In genomic region chrX:41332408-41332987, GRCh38 we compare ENCODE assay signal across 8 cellular contexts. TPM values are rescaled to one million over a fixed set of nuclear protein-coding genes. Genes with fewer than 3 reads are reported as not detected.
DNase-seq lines count a peak whose midpoint lies in the region; ATAC-seq, FAIRE-seq and TF ChIP-seq lines count a peak whose summit lies in the region.

No MANE protein-coding gene starts in this region.

- peak; percentile 14 for ATAC-seq in HG02943 (IDR thresholded peaks at IDR 0.05; ENCODE audit: low read depth, unreplicated experiment)
- ATAC-seq in effector memory CD8-positive, alpha-beta T cell (replicated peaks): peak; percentile 8

- peaks cover 18% of the 10 kb centered on the region; the same call in 1 of the 2 replicates for H3K4me1 ChIP-seq in SJSA1 (replicated peaks)
- peaks cover 18% of the 10 kb centered on the region in 2 donors for H3K4me1 ChIP-seq in mucosa of rectum (ENCODE audit: control insufficient read depth in 2 of 2, insufficient read depth in 2 of 2, low read length in 2 of 2)

- DNase-seq in A172 (ENCODE audit: low spot score): peak; percentile 35
- DNase-seq in GM12891 (ENCODE audit: insufficient read length, low spot score): no peak
- DNase-seq in SJSA1 (ENCODE audit: low read depth in 1 of 2, low spot score in 2 of 2): no peak
- no peak for DNase-seq in effector memory CD8-positive, alpha-beta T cell
- DNase-seq in DMS153 (lab: John Stamatoyannopoulos, UW): no peak
- DNase-seq in OCI-M2 (lab: John Stamatoyannopoulos, UW; ENCODE audit: unreplicated experiment): no peak

- H3K9ac ChIP-seq in mucosa of rectum (ENCODE audit: low read depth in 1 of 2, low read length in 2 of 2): peak overlapping the region; percentile 79 to 100

- peaks cover 25% of the 10 kb centered on the region for H3K36me3 ChIP-seq in SJSA1
- no peaks in the 10 kb centered on the region for H3K36me3 ChIP-seq in mucosa of rectum (ENCODE audit: control insufficient read depth in 2 of 2, insufficient read depth in 2 of 2, low read length in 2 of 2)

- H3K36me3 Mint-ChIP-seq in effector memory CD8-positive, alpha-beta T cell (ENCODE audit: insufficient read depth): peaks cover 55% of the 10 kb centered on the region

- H3K27ac ChIP-seq in SJSA1 (peak overlapping the region; percentile 99), mucosa of rectum (ENCODE audit: low read depth in 2 of 2, low read length in 2 of 2) (peak overlapping the region; percentile 99 to 100)

- H3K27me3 Mint-ChIP-seq in effector memory CD8-positive, alpha-beta T cell: no peaks in the 10 kb centered on the region

- H3K9me3 ChIP-seq in SJSA1 (replicated peaks) (no peaks in the 10 kb centered on the region), mucosa of rectum (ENCODE audit: control insufficient read depth in 2 of 2, low read length in 2 of 2) (no peaks in the 10 kb centered on the region)

- no peaks in the 10 kb centered on the region for H3K27me3 ChIP-seq in SJSA1 (replicated peaks)
- H3K27me3 ChIP-seq in mucosa of rectum (ENCODE audit: control insufficient read depth in 2 of 2, insufficient read depth in 2 of 2, low read length in 2 of 2): peaks cover 0 to under 1% of the 10 kb centered on the region in 2 donors

- FAIRE-seq in GM12891 (lab: Jason Lieb, UNC): no peak

- H3K4me1 Mint-ChIP-seq in effector memory CD8-positive, alpha-beta T cell (ENCODE audit: low read depth in 2 of 2): peaks cover 11 to 19% of the 10 kb centered on the region in 2 donors

- peak overlapping the region; percentile 95 to 100 for H3K4me3 Mint-ChIP-seq in effector memory CD8-positive, alpha-beta T cell

- H3K27ac Mint-ChIP-seq in effector memory CD8-positive, alpha-beta T cell: peak overlapping the region; percentile 100

- H3K9me3 Mint-ChIP-seq in effector memory CD8-positive, alpha-beta T cell: no peaks in the 10 kb centered on the region

- peak; percentile 15; the same call in 1 of the 2 replicates for TF ChIP-seq POLR2A in GM12891 (IDR thresholded peaks at IDR 0.05; ENCODE audit: low read depth, low read length)

- peak overlapping the region; percentile 94 for H3K4me3 ChIP-seq in SJSA1
- H3K4me3 ChIP-seq in mucosa of rectum (ENCODE audit: low read length in 2 of 2): peak overlapping the region; percentile 94 to 95

TF ChIP-seq in GM12891, 5 proteins besides CTCF, POLR2A, EP300 and RAD21:
- TF ChIP-seq PAX5 (IDR thresholded peaks at IDR 0.05; ENCODE audit: insufficient read depth, low read length, severe bottlenecking): no peak
- no peak for TF ChIP-seq SPI1 (IDR thresholded peaks at IDR 0.05; ENCODE audit: low read depth, low read length)
- no peak for TF ChIP-seq POU2F2 (IDR thresholded peaks at IDR 0.05; ENCODE audit: low read depth, low read length)
- no peak for TF ChIP-seq TAF1 (IDR thresholded peaks at IDR 0.05; ENCODE audit: low read depth, low read length)

RNA-seq across cellular contexts. Expression of gene DDX3X, which starts 1.5 kb away (rescaled TPM):
- total RNA-seq in A172 (2014; rRNA removed; shearing (Covaris generic)): 205 and 219 TPM in 2 replicates
- polyA plus RNA-seq in GM12891 (2012; ENCODE audit: low read depth, missing spikeins): 97.4 TPM
- total RNA-seq in SJSA1 (2014; rRNA removed; shearing (Covaris generic)): 134 and 228 TPM in 2 replicates
